Comparison of ENCODE assay signal across 19 cellular contexts in the genomic region with DNA sequence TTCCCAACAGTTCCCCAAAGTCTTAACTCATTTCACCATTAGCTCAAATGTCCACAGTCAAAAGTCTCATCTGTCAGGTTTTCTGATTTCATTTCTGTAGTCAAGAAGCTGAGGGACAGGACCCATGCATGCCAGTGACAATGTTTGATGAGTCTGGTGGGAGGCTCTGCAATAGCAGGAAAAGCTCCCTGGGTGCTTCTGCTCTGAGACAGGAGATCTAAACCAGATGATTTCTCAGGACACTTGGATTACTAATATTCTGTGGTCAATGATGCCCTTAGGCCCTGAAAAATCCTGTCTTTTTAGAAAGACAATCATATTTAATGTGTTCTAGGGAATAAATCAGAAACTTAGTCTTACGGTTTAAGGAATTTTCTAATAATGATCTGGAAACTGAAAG. TPM values are rescaled to one million over a fixed set of nuclear protein-coding genes. Genes with fewer than 3 reads are reported as not detected.
DNase-seq lines count a peak whose midpoint lies in the region; ATAC-seq and TF ChIP-seq lines count a peak whose summit lies in the region.
"Had no signal": no experiment of that assay in that cellular context is flagged by ENCODE, and none has a peak within 500 bp of the region (broad histone marks: within the 10 kb centered on the region; RNA-seq: fewer than 3 reads in every experiment).

No MANE protein-coding gene starts in this region.

- no peak overlapping the region for H3K4me3 ChIP-seq in AG10803 (ENCODE audit: low read length)
- H3K4me3 ChIP-seq: A549, GM23338 had no signal

- H3K4me3 Mint-ChIP-seq in activated T-cell treated with anti-CD3 and anti-CD28 coated beads, Interleukin-2, amount 50 U/mL, for 24 hours: no peak overlapping the region
- H3K4me3 Mint-ChIP-seq in activated T-cell treated with anti-CD3 and anti-CD28 coated beads, Interleukin-2, amount 50 U/mL, for 4 hours: no peak overlapping the region
- H3K4me3 Mint-ChIP-seq: GM23338 had no signal

- ATAC-seq in activated T-cell treated with anti-CD3 and anti-CD28 coated beads, Interleukin-2, amount 50 U/mL, for 4 hours: no peak
- no peak for ATAC-seq in HG03342 (IDR thresholded peaks at IDR 0.05; ENCODE audit: unreplicated experiment)
- ATAC-seq: A549, GM23338, PC-3 had no signal

- DNase-seq in activated T-cell treated with anti-CD3 and anti-CD28 coated beads, Interleukin-2, amount 50 U/mL, for 24 hours: no peak
- no peak for DNase-seq in activated T-cell treated with anti-CD3 and anti-CD28 coated beads, Interleukin-2, amount 50 U/mL, for 4 hours
- DNase-seq in AG10803 (ENCODE audit: low read depth) (peak; percentile 23), GM04504 (ENCODE audit: low read depth) (peak; percentile 55), amniotic epithelial cell (ENCODE audit: low read depth) (peak; percentile 34), NCI-H226 (no peak), H4 (ENCODE audit: low spot score) (no peak)
- DNase-seq: Calu3, DMS53, NCI-H1048, NCI-H1436 treated with DMSO at 0.1 percent for 48 hours, NCI-H2029 treated with DMSO at 0.1 percent for 48 hours, NCI-H2171 treated with DMSO at 0.1 percent for 48 hours, NCI-H82, PC-3 had no signal

- peaks cover 8% of the 10 kb centered on the region for H3K9me3 Mint-ChIP-seq in activated T-cell treated with anti-CD3 and anti-CD28 coated beads, Interleukin-2, amount 50 U/mL, for 24 hours
- H3K9me3 Mint-ChIP-seq in activated T-cell treated with anti-CD3 and anti-CD28 coated beads, Interleukin-2, amount 50 U/mL, for 4 hours: no peaks in the 10 kb centered on the region

- peaks cover 18% of the 10 kb centered on the region for H3K36me3 Mint-ChIP-seq in activated T-cell treated with anti-CD3 and anti-CD28 coated beads, Interleukin-2, amount 50 U/mL, for 24 hours (ENCODE audit: low read depth)
- peaks cover 1% of the 10 kb centered on the region for H3K36me3 Mint-ChIP-seq in activated T-cell treated with anti-CD3 and anti-CD28 coated beads, Interleukin-2, amount 50 U/mL, for 4 hours (ENCODE audit: insufficient read depth)

- no peak for TF ChIP-seq CTCF in AG10803 (conservative IDR thresholded peaks at IDR 0.05; ENCODE audit: low read length)

- no peaks in the 10 kb centered on the region for H3K27me3 Mint-ChIP-seq in activated T-cell treated with anti-CD3 and anti-CD28 coated beads, Interleukin-2, amount 50 U/mL, for 24 hours
- H3K27me3 Mint-ChIP-seq in activated T-cell treated with anti-CD3 and anti-CD28 coated beads, Interleukin-2, amount 50 U/mL, for 4 hours (ENCODE audit: low read depth): peaks cover 2% of the 10 kb centered on the region

- H3K4me1 Mint-ChIP-seq in activated T-cell treated with anti-CD3 and anti-CD28 coated beads, Interleukin-2, amount 50 U/mL, for 24 hours (ENCODE audit: low read depth): peaks cover 52% of the 10 kb centered on the region
- peaks cover 23% of the 10 kb centered on the region for H3K4me1 Mint-ChIP-seq in activated T-cell treated with anti-CD3 and anti-CD28 coated beads, Interleukin-2, amount 50 U/mL, for 4 hours (ENCODE audit: low read depth)

- H3K27ac Mint-ChIP-seq in activated T-cell treated with anti-CD3 and anti-CD28 coated beads, Interleukin-2, amount 50 U/mL, for 24 hours: peak overlapping the region; percentile 78
- H3K27ac Mint-ChIP-seq: GM23338 had no signal

RNA-seq across cellular contexts. Expression of a gene that starts 56.4 kb away (rescaled TPM):
- 1 to 10 TPM; 2.7 to 5.7 (median 4.8) TPM for total RNA-seq in activated T-cell treated with anti-CD3 and anti-CD28 coated beads, Interleukin-2, amount 50 U/mL, for 4 hours
- total RNA-seq in H4 (2014; rRNA removed; shearing (Covaris generic)): 6.1 and 10.2 TPM in 2 replicates
- total RNA-seq: SK-MEL-5 had no signal

Comparison
In these comparisons a context has a peak if more than half of its experiments do, and no peak if none do; other contexts are left out.
1. DNase-seq: peak in AG10803 (single experiment), GM04504 (single experiment) and amniotic epithelial cell (single experiment); none in activated T-cell treated with anti-CD3 and anti-CD28 coated beads, Interleukin-2, amount 50 U/mL, for 24 hours (single experiment), activated T-cell treated with anti-CD3 and anti-CD28 coated beads, Interleukin-2, amount 50 U/mL, for 4 hours (single experiment), NCI-H226 (single experiment) and H4 (single experiment).